12 cellular contexts compared by ENCODE assay signal in the genomic region with DNA sequence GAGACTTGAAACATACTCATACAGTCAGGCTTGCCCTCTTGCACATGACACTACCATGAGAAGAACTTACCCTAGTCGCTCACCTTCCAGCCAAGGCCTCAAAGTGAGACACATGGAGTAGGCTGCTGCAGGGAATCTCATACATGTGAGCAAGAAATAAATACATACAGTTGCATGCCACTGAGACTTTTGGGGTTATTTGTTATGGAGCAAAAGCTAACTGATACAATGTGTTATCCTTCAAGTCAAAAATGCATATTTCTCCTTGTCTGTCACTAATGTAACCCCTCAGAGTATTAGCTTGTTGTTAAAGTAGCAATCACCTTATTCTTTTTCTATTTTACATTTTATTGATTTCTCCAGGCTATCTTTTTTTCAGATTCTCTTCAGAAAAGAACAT.
"Had no signal": no experiment of that assay in that cellular context is flagged by ENCODE, and none has a peak within 500 bp of the region (broad histone marks: within the 10 kb centered on the region; RNA-seq: fewer than 3 reads in every experiment).

No MANE protein-coding gene starts in this region.

- H3K9me3 Mint-ChIP-seq: activated T-cell treated with anti-CD3 and anti-CD28 coated beads, Interleukin-2, amount 50 U/mL, for 72 hours; natural killer cell had no signal

- H3K27me3 ChIP-seq: cardiac muscle cell, neutrophil had no signal

- H3K27ac Mint-ChIP-seq: natural killer cell had no signal

- H3K36me3 ChIP-seq: cardiac muscle cell, neutrophil had no signal

- H3K9me3 ChIP-seq: neutrophil had no signal

- H3K27ac ChIP-seq: cardiac muscle cell, neutrophil, parathyroid adenoma, SK-N-MC had no signal

- H3K4me3 Mint-ChIP-seq: activated T-cell treated with anti-CD3 and anti-CD28 coated beads, Interleukin-2, amount 50 U/mL, for 72 hours; natural killer cell had no signal

- H3K4me3 ChIP-seq: cardiac muscle cell, SK-N-MC had no signal

- DNase-seq: activated CD4-positive, CD25-positive, alpha-beta regulatory T cell; activated T-cell treated with anti-CD3 and anti-CD28 coated beads, Interleukin-2, amount 50 U/mL, for 72 hours; islet precursor cell; natural killer cell; stimulated activated CD4-positive, alpha-beta T cell treated with anti-CD3 and anti-CD28 coated beads, Interleukin-12 subunit alpha, Interleukin-12 subunit beta, amount 100 ng/mL, for 4 hours; stimulated activated CD4-positive, alpha-beta T cell treated with anti-CD3 and anti-CD28 coated beads, Interleukin-2, amount 100 ng/mL, for 24 hours; T-helper 1 cell had no signal

- ATAC-seq: activated T-cell treated with anti-CD3 and anti-CD28 coated beads, Interleukin-2, amount 50 U/mL, for 72 hours; left lobe of liver; natural killer cell had no signal

- H3K4me1 ChIP-seq: parathyroid adenoma had no signal

- H3K36me3 Mint-ChIP-seq: natural killer cell had no signal
